8 cellular contexts compared by ENCODE assay signal in the genomic region with DNA sequence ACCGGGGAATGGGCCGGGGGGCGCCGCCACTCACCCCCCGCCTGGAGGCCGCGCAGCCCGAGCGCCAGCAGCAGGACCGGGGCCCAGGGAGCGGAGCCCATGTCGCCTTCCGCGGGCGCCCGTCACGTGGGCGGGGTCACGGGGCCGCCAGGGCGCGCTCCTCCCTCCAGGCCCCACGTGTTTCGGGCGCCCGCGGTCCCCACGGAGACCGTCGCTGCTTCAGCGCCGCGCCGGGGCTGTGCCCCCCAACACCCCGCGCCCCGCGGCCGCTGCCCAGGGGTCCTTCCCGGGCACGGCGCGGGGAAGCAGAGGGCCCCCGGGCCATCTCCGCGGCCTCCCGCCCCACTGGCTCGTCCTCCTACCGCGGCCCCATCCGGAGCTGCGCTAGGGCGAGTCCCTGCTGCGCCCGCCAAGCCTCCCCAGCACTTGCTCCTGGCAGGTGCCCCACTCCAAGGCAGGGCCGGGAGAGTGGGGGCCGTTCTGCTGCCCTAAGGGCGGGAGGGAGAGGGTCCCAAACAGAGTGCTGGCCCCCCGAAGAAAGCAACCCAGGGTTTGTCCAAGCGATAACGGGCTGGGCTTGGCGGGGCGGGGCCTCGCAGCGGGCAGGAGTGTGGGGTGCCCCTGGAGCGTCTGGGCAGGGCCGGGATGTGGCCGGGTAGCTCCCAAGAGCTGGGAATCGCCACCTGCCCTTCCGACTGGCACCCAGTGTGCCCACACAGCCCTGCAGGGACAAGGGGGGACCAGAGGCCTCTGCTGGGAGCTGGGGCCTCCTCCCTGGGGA. TPM values are rescaled to one million over a fixed set of nuclear protein-coding genes. Genes with fewer than 3 reads are reported as not detected.
DNase-seq lines count a peak whose midpoint lies in the region; ATAC-seq and TF ChIP-seq lines count a peak whose summit lies in the region.

Gene DPP7, minus strand, starts transcription at position 121 of the 781 bp plus-strand sequence. Its CDS starts 20 bp downstream, at position 101.

- BruUV-seq in IMR-90 (replicated peaks; lab: Mats Ljungman, UMichigan): no TSS peak

- H3K36me3 ChIP-seq in IMR-90 (ENCODE audit: control insufficient read depth, insufficient read depth, low read length) (peaks cover 23% of the 10 kb centered on the region), aorta (ENCODE audit: control insufficient read depth in 1 of 2, insufficient read depth in 2 of 2, low read length in 1 of 2) (no peaks in the 10 kb centered on the region)

- 0 out of 2 replicates have a peak within 1 kb of the TSS, but pooled peaks have one; percentile 66 for H3K23ac ChIP-seq in IMR-90 (ENCODE audit: low read depth, low read length)

- peak within 1 kb of the TSS; percentile 49 for H3K4me3 ChIP-seq in IMR-90 (ENCODE audit: insufficient read depth, low read depth, low read length)
- H3K4me3 ChIP-seq in right cardiac atrium (ENCODE audit: low read length): peak within 1 kb of the TSS; percentile 81
- peak within 1 kb of the TSS; percentile 43 for H3K4me3 ChIP-seq in retinal pigment epithelial cell (ENCODE audit: low read length)
- peak within 1 kb of the TSS; percentile 66 to 76 for H3K4me3 ChIP-seq in aorta (ENCODE audit: low read length in 2 of 2)

- dilution Hi-C loops in IMR-90 (cut with HindIII; ENCODE audit: low sequenced_read_pairs, unreplicated experiment): no loop called here

- H3K79me1 ChIP-seq in IMR-90 (ENCODE audit: low read depth in 1 of 2, low read length in 2 of 2): 0 out of 4 replicates have a peak, but pooled peaks cover 0 to 3% of the 10 kb centered on the region in 2 experiments

- H3K4me3 Mint-ChIP-seq in CD4-positive, alpha-beta T cell: peak within 1 kb of the TSS; percentile 79

- TF ChIP-seq RAD21 in IMR-90 (IDR thresholded peaks at IDR 0.05; ENCODE audit: low read length): no peak

- H3K4me1 Mint-ChIP-seq in CD4-positive, alpha-beta T cell (ENCODE audit: low read depth): no peaks in the 10 kb centered on the region

- peaks cover 6% of the 10 kb centered on the region for H3K4me1 ChIP-seq in IMR-90 (ENCODE audit: control insufficient read depth, insufficient read depth, low read length)
- no peaks in the 10 kb centered on the region for H3K4me1 ChIP-seq in right cardiac atrium (ENCODE audit: control insufficient read depth, insufficient read depth, low read length)
- H3K4me1 ChIP-seq in aorta (ENCODE audit: control insufficient read depth in 1 of 2, insufficient read depth in 2 of 2, low read length in 2 of 2): no peaks in the 10 kb centered on the region

- no peaks in the 10 kb centered on the region for H3K27me3 ChIP-seq in CD4-positive, alpha-beta T cell (ENCODE audit: control insufficient read depth, insufficient read depth, low read length)
- no peaks in the 10 kb centered on the region for H3K27me3 ChIP-seq in IMR-90 (ENCODE audit: control insufficient read depth, insufficient read depth, low read length)
- no peaks in the 10 kb centered on the region for H3K27me3 ChIP-seq in right cardiac atrium (ENCODE audit: control insufficient read depth, insufficient read depth)
- H3K27me3 ChIP-seq in aorta (ENCODE audit: control insufficient read depth in 1 of 2, insufficient read depth in 2 of 2, low read length in 1 of 2): no peaks in the 10 kb centered on the region

- H2AFZ ChIP-seq in IMR-90 (replicated peaks; ENCODE audit: low read length, poor library complexity): peak within 1 kb of the TSS; percentile 86

- peak within 1 kb of the TSS; percentile 60 to 64; a peak in 3 of 4 replicates for H4K8ac ChIP-seq in IMR-90 (ENCODE audit: low read depth in 2 of 2, low read length in 2 of 2)

- intact Hi-C loops in CD4-positive, alpha-beta T cell (cut with DNase I, micrococcal nuclease): loop anchor here (1.0 to 5.0 kb wide), 4 partner anchors 14 to 122 kb away; no protein-coding TSS in a partner anchor
- intact Hi-C loops in IMR-90 (cut with micrococcal nuclease): no loop called here
- intact Hi-C loops in right cardiac atrium (cut with DNase I): no loop called here
- intact Hi-C loops in aorta (cut with DNase I): no loop called here

- H3K56ac ChIP-seq in IMR-90 (ENCODE audit: extremely low read depth, insufficient read depth, low read length): no peak within 1 kb of the TSS

- ATAC-seq in CD4-positive, alpha-beta T cell (ENCODE audit: poor library complexity): peak; percentile 94
- ATAC-seq in GM19452 (IDR thresholded peaks at IDR 0.05; ENCODE audit: unreplicated experiment) (peak; percentile 79), IMR-90 (ENCODE audit: low read depth) (peak; percentile 91), right cardiac atrium (peak; percentile 79), aorta (ENCODE audit: low FRiP score) (peak; percentile 88)

- POLR2A ChIA-PET in CD4-positive, alpha-beta T cell (lab: Charles Lee): interaction anchor here (0.6 to 2.9 kb wide), 9 partner anchors 12 to 128 kb away, joined by 3 to 11 read pairs (median 6); partner anchors contain the start of genes MAN1B1 and TUBB4B
- POLR2A ChIA-PET in IMR-90 (lab: Charles Lee; ENCODE audit: unreplicated experiment): no interaction called here

- no peak within 1 kb of the TSS for H2BK15ac ChIP-seq in IMR-90 (ENCODE audit: low read depth, low read length)

- H2BK120ac ChIP-seq in IMR-90 (ENCODE audit: low read depth, low read length): no peak within 1 kb of the TSS

- H4K20me1 ChIP-seq in IMR-90 (ENCODE audit: insufficient read depth, low read length): no peaks in the 10 kb centered on the region

- no peaks in the 10 kb centered on the region for H3K9me3 Mint-ChIP-seq in CD4-positive, alpha-beta T cell

- TF ChIP-seq CTCF in CD4-positive, alpha-beta T cell (IDR thresholded peaks at IDR 0.05): no peak
- TF ChIP-seq CTCF in IMR-90 (conservative IDR thresholded peaks at IDR 0.05; ENCODE audit: low read depth, low read length): no peak
- TF ChIP-seq CTCF in retinal pigment epithelial cell (conservative IDR thresholded peaks at IDR 0.05; ENCODE audit: low read depth, low read length): no peak

- no peak within 1 kb of the TSS for H2BK20ac ChIP-seq in IMR-90 (ENCODE audit: low read depth, low read length)

- CTCF ChIA-PET in CD4-positive, alpha-beta T cell (lab: Charles Lee): interaction anchor here (0.9 to 1.7 kb wide), 3 partner anchors 19 to 122 kb away, joined by 3 to 7 read pairs (median 4); no protein-coding TSS in a partner anchor
- CTCF ChIA-PET in IMR-90 (lab: Yijun Ruan, JAX): interaction anchor here (1.1 kb wide), 1 partner anchor 122 kb away, joined by 3 read pairs; no protein-coding TSS in a partner anchor

- H3K27me3 Mint-ChIP-seq in CD4-positive, alpha-beta T cell: no peaks in the 10 kb centered on the region

- H2BK5ac ChIP-seq in IMR-90 (ENCODE audit: low read depth, low read length, poor library complexity, severe bottlenecking): no peak within 1 kb of the TSS

- 14% methylated on average over 54 of the region's 70 CpGs; no CpG with 5 or more reads in 1 of the 2 experiments for WGBS in IMR-90 (ENCODE audit: extremely low coverage in 2 of 2, insufficient read length in 1 of 2), 2 experiments
- 4% methylated on average over 70 of the region's 70 CpGs for WGBS in right cardiac atrium
- WGBS in aorta, 2 donors: 7 to 8% methylated on average over 54 to 70 of the region's 70 CpGs

- H2AK5ac ChIP-seq in IMR-90 (ENCODE audit: low read depth, low read length): peak within 1 kb of the TSS; percentile 59; the same call in 1 of the 2 replicates

- H4K5ac ChIP-seq in IMR-90 (ENCODE audit: low read depth, low read length): no peak within 1 kb of the TSS

- H4K91ac ChIP-seq in IMR-90 (ENCODE audit: insufficient read depth, low read depth, low read length): no peak within 1 kb of the TSS

- H3K4ac ChIP-seq in IMR-90 (ENCODE audit: low read depth, low read length): no peak within 1 kb of the TSS

- peaks cover 18% of the 10 kb centered on the region for H3K36me3 Mint-ChIP-seq in CD4-positive, alpha-beta T cell (ENCODE audit: low read depth)

- peak within 1 kb of the TSS; percentile 86 for H3K4me2 ChIP-seq in IMR-90 (ENCODE audit: low read depth, low read length)

- H3K27ac ChIP-seq in CD4-positive, alpha-beta T cell (ENCODE audit: low read depth, low read length): peak within 1 kb of the TSS; percentile 46
- H3K27ac ChIP-seq in IMR-90 (ENCODE audit: insufficient read depth, low read length) (peak within 1 kb of the TSS; percentile 18; the same call in 1 of the 2 replicates), right cardiac atrium (ENCODE audit: low read length) (peak within 1 kb of the TSS; percentile 79), aorta (ENCODE audit: low read depth in 1 of 2, low read length in 2 of 2) (no peak within 1 kb of the TSS)

- H3K27ac Mint-ChIP-seq in CD4-positive, alpha-beta T cell: peak within 1 kb of the TSS; percentile 44

- peak; percentile 58 to 81 (median 70) for DNase-seq in CD4-positive, alpha-beta T cell
- peak; percentile 16 for DNase-seq in IMR-90
- peak; percentile 66 to 82 (median 73) for DNase-seq in T-helper 1 cell
- DNase-seq in amniotic epithelial cell (ENCODE audit: low read depth): peak; percentile 38
- peak; percentile 80 to 92 (median 90) for DNase-seq in right cardiac atrium
- DNase-seq in retinal pigment epithelial cell (ENCODE audit: low read depth): no peak
- peak; percentile 87 to 92 for DNase-seq in aorta

- H3K9ac ChIP-seq in IMR-90 (ENCODE audit: low read depth, low read length): peak within 1 kb of the TSS; percentile 29; the same call in 1 of the 2 replicates

- in situ Hi-C loops in IMR-90 (cut with MboI; ENCODE audit: low sequenced_read_pairs): no loop called here

- peak within 1 kb of the TSS; percentile 78 for H2AK9ac ChIP-seq in IMR-90 (replicated peaks; ENCODE audit: low read depth, low read length, poor library complexity)

- no peak within 1 kb of the TSS for H3K18ac ChIP-seq in IMR-90 (ENCODE audit: low read depth, low read length)

- no peaks in the 10 kb centered on the region for H3K9me1 ChIP-seq in IMR-90 (ENCODE audit: insufficient read depth, low read length)

- H3K9me3 ChIP-seq in CD4-positive, alpha-beta T cell (ENCODE audit: control insufficient read depth, low read length): no peaks in the 10 kb centered on the region
- H3K9me3 ChIP-seq in IMR-90 (ENCODE audit: control insufficient read depth, insufficient read depth, low read length) (no peaks in the 10 kb centered on the region), right cardiac atrium (ENCODE audit: control insufficient read depth, low read length) (no peaks in the 10 kb centered on the region), aorta (ENCODE audit: control insufficient read depth, low read length) (no peaks in the 10 kb centered on the region)

- no peak within 1 kb of the TSS for H3K14ac ChIP-seq in IMR-90 (replicated peaks; ENCODE audit: low read depth, low read length)

- no peak for TF ChIP-seq POLR2A in IMR-90 (IDR thresholded peaks at IDR 0.05; ENCODE audit: low read depth, low read length)

TF ChIP-seq in IMR-90, 13 proteins besides CTCF, POLR2A, EP300 and RAD21 (continues in another document):
- no peak for TF ChIP-seq NFE2L2 (IDR thresholded peaks at IDR 0.05; ENCODE audit: low read depth, low read length)

RNA-seq across cellular contexts. Expression of gene DPP7, which starts in this region (rescaled TPM):
- total RNA-seq in CD4-positive, alpha-beta T cell: 100 to 1,000 TPM; 344 to 349 TPM
- 14.2 and 14.9 TPM in 2 replicates for total RNA-seq in IMR-90 (2012; rRNA removed)
- polyA plus RNA-seq in IMR-90 (2012; rRNA removed): 76.4 and 88.2 TPM in 2 replicates
- polyA plus RNA-seq in IMR-90 (2012; cell fraction: cytosol; rRNA removed): 66.6 and 114 TPM in 2 replicates
- polyA plus RNA-seq in IMR-90 (2012; cell fraction: nucleus; rRNA removed; ENCODE audit: low replicate concordance): 336 and 1,029 TPM in 2 replicates
- total RNA-seq in right cardiac atrium: 100 to 1,000 TPM; 211 to 288 (median 239) TPM
- 252 TPM for polyA plus RNA-seq in right cardiac atrium
- total RNA-seq in aorta: 100 to 1,000 TPM in 1 of 2 donors, 10 to 100 TPM in 1; 97.4 to 153 TPM
- polyA plus RNA-seq in aorta: 100 to 1,000 TPM in 1 of 2 donors, 10 to 100 TPM in 1; 98.8 to 598 TPM

Comparison
In these comparisons a context has a peak if more than half of its experiments do, and no peak if none do; other contexts are left out.
1. H3K27ac ChIP-seq: peak in CD4-positive, alpha-beta T cell (single experiment), IMR-90 (single experiment) and right cardiac atrium (single experiment); none in aorta (0 of 2).
2. intact Hi-C loops: an anchor here in CD4-positive, alpha-beta T cell (1.0 to 5.0 kb wide); none called in IMR-90, right cardiac atrium and aorta.
3. Peak in every context shown above with its lines, with median percentiles within 50 percentile points of each other: ATAC-seq and H3K4me3 ChIP-seq.